Comparison of ENCODE assay signal across 1 cellular context in the genomic region with DNA sequence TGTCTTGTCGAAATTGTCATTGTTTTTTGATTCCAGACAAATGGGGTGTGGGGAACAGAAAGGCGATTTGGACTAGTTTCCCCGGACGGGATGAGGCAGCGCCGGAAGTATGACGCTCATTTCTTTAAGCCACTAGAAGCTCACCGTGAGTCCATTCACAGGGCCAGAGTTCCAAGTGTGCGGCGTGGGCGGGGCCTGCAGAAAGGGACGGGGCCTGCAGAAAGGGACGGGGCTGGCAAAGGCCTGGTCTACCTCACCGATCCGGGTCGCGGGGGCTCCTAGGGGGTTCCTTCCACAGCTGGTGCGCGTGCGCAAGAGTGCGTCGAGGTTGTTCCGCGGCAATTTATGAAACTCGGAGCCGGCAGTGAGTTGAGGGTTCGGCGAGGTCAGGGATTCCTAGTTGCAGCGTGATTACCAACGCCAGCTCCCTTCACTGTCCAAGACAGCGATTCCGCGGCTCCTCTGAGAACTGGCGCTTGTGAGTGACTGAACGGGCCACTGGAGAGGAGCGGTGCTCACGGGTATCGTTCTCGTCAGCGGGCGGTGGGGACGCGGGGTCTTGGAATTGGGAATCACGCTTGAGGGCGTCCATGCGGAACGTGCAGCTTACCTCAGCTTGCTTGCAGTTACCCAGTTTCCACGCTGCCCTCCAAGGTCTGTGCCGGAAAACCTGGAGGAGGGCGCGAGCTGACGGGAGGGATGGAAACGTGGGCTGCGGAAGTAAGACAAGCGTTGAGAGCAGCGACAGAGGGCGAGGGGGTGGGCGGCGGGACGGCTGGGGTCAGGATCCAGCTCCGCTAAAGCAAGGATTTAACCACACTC.
TF ChIP-seq lines count a peak whose summit lies in the region.

A gene (plus strand): TSS at position 219 of the 822 bp plus-strand sequence. CDS start 5,847 bp downstream, outside the sequence.

TF ChIP-seq in K562, 482 proteins besides CTCF, POLR2A, EP300 and RAD21 (continued from another document and continues in another):
- no peak for TF ChIP-seq ZZZ3 (IDR thresholded peaks at IDR 0.05)
- no peak for TF ChIP-seq KLF1 (tag; IDR thresholded peaks at IDR 0.05)
- TF ChIP-seq FOXP1 (CRISPR knock-in tag; IDR thresholded peaks at IDR 0.05) = no peak
- TF ChIP-seq ZNF79 (CRISPR knock-in tag; IDR thresholded peaks at IDR 0.05; ENCODE audit: low read depth) = no peak
- no peak for TF ChIP-seq STAT5A (IDR thresholded peaks at IDR 0.05; ENCODE audit: borderline replicate concordance, low read length)
- TF ChIP-seq RBBP5 (IDR thresholded peaks at IDR 0.05; ENCODE audit: borderline replicate concordance, insufficient read depth, low read length, poor library complexity, severe bottlenecking) = peak; percentile 83
- no peak for TF ChIP-seq SREBF2 (CRISPR knock-in tag; IDR thresholded peaks at IDR 0.05)
- TF ChIP-seq, protein P1, sequence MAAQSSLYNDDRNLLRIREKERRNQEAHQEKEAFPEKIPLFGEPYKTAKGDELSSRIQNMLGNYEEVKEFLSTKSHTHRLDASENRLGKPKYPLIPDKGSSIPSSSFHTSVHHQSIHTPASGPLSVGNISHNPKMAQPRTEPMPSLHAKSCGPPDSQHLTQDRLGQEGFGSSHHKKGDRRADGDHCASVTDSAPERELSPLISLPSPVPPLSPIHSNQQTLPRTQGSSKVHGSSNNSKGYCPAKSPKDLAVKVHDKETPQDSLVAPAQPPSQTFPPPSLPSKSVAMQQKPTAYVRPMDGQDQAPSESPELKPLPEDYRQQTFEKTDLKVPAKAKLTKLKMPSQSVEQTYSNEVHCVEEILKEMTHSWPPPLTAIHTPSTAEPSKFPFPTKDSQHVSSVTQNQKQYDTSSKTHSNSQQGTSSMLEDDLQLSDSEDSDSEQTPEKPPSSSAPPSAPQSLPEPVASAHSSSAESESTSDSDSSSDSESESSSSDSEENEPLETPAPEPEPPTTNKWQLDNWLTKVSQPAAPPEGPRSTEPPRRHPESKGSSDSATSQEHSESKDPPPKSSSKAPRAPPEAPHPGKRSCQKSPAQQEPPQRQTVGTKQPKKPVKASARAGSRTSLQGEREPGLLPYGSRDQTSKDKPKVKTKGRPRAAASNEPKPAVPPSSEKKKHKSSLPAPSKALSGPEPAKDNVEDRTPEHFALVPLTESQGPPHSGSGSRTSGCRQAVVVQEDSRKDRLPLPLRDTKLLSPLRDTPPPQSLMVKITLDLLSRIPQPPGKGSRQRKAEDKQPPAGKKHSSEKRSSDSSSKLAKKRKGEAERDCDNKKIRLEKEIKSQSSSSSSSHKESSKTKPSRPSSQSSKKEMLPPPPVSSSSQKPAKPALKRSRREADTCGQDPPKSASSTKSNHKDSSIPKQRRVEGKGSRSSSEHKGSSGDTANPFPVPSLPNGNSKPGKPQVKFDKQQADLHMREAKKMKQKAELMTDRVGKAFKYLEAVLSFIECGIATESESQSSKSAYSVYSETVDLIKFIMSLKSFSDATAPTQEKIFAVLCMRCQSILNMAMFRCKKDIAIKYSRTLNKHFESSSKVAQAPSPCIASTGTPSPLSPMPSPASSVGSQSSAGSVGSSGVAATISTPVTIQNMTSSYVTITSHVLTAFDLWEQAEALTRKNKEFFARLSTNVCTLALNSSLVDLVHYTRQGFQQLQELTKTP (IDR thresholded peaks at IDR 0.05; ENCODE audit: low read depth in 1 of 2, partially characterized antibody in 2 of 2) = no peak
- TF ChIP-seq, protein P2, sequence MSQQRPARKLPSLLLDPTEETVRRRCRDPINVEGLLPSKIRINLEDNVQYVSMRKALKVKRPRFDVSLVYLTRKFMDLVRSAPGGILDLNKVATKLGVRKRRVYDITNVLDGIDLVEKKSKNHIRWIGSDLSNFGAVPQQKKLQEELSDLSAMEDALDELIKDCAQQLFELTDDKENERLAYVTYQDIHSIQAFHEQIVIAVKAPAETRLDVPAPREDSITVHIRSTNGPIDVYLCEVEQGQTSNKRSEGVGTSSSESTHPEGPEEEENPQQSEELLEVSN (IDR thresholded peaks at IDR 0.05; ENCODE audit: borderline replicate concordance in 1 of 2, extremely low read depth in 1 of 2, insufficient read depth in 1 of 2, insufficient read length in 1 of 2, low read depth in 1 of 2, low read length in 1 of 2, poor library complexity in 1 of 2, severe bottlenecking in 1 of 2) = peak; percentile 69 to 79
- peak; percentile 69 for TF ChIP-seq SUPT5H (IDR thresholded peaks at IDR 0.05)
- TF ChIP-seq TCF3 (CRISPR knock-in tag; IDR thresholded peaks at IDR 0.05) = no peak
- TF ChIP-seq NR4A1 (CRISPR knock-in tag; IDR thresholded peaks at IDR 0.05) = no peak
- TF ChIP-seq NR4A1 (tag; IDR thresholded peaks at IDR 0.05) = no peak
- TF ChIP-seq, protein P3, sequence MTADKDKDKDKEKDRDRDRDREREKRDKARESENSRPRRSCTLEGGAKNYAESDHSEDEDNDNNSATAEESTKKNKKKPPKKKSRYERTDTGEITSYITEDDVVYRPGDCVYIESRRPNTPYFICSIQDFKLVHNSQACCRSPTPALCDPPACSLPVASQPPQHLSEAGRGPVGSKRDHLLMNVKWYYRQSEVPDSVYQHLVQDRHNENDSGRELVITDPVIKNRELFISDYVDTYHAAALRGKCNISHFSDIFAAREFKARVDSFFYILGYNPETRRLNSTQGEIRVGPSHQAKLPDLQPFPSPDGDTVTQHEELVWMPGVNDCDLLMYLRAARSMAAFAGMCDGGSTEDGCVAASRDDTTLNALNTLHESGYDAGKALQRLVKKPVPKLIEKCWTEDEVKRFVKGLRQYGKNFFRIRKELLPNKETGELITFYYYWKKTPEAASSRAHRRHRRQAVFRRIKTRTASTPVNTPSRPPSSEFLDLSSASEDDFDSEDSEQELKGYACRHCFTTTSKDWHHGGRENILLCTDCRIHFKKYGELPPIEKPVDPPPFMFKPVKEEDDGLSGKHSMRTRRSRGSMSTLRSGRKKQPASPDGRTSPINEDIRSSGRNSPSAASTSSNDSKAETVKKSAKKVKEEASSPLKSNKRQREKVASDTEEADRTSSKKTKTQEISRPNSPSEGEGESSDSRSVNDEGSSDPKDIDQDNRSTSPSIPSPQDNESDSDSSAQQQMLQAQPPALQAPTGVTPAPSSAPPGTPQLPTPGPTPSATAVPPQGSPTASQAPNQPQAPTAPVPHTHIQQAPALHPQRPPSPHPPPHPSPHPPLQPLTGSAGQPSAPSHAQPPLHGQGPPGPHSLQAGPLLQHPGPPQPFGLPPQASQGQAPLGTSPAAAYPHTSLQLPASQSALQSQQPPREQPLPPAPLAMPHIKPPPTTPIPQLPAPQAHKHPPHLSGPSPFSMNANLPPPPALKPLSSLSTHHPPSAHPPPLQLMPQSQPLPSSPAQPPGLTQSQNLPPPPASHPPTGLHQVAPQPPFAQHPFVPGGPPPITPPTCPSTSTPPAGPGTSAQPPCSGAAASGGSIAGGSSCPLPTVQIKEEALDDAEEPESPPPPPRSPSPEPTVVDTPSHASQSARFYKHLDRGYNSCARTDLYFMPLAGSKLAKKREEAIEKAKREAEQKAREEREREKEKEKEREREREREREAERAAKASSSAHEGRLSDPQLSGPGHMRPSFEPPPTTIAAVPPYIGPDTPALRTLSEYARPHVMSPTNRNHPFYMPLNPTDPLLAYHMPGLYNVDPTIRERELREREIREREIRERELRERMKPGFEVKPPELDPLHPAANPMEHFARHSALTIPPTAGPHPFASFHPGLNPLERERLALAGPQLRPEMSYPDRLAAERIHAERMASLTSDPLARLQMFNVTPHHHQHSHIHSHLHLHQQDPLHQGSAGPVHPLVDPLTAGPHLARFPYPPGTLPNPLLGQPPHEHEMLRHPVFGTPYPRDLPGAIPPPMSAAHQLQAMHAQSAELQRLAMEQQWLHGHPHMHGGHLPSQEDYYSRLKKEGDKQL (CRISPR knock-in tag; IDR thresholded peaks at IDR 0.05; ENCODE audit: borderline replicate concordance) = 0 out of 2 replicates have a peak, but pooled peaks have one; percentile 90
- TF ChIP-seq HMG20A (CRISPR knock-in tag; conservative IDR thresholded peaks at IDR 0.05) = no peak
- 0 out of 2 replicates have a peak, but pooled peaks have one; percentile 27 for TF ChIP-seq TCF7 (IDR thresholded peaks at IDR 0.05; ENCODE audit: borderline replicate concordance)
- TF ChIP-seq NR2C2 (CRISPR knock-in tag; IDR thresholded peaks at IDR 0.05) = no peak
- TF ChIP-seq NR2C2 (tag; IDR thresholded peaks at IDR 0.05) = peak; percentile 77
- TF ChIP-seq, protein P4, sequence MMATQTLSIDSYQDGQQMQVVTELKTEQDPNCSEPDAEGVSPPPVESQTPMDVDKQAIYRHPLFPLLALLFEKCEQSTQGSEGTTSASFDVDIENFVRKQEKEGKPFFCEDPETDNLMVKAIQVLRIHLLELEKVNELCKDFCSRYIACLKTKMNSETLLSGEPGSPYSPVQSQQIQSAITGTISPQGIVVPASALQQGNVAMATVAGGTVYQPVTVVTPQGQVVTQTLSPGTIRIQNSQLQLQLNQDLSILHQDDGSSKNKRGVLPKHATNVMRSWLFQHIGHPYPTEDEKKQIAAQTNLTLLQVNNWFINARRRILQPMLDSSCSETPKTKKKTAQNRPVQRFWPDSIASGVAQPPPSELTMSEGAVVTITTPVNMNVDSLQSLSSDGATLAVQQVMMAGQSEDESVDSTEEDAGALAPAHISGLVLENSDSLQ (IDR thresholded peaks at IDR 0.05) = peak; percentile 50
- TF ChIP-seq ZEB2 (IDR thresholded peaks at IDR 0.05) = no peak; the same call in 1 of the 2 replicates
- TF ChIP-seq HMG20B (CRISPR knock-in tag; IDR thresholded peaks at IDR 0.05) = no peak
- TF ChIP-seq HNRNPK (IDR thresholded peaks at IDR 0.05; ENCODE audit: low read depth, low read length, poor library complexity, severe bottlenecking) = no peak
- TF ChIP-seq SMARCA4 (IDR thresholded peaks at IDR 0.05) = no peak
- TF ChIP-seq TFAM (CRISPR knock-in tag; conservative IDR thresholded peaks at IDR 0.05) = no peak
- TF ChIP-seq ZNF197 (CRISPR knock-in tag; IDR thresholded peaks at IDR 0.05; ENCODE audit: low read depth) = no peak
- no peak for TF ChIP-seq ELF2 (CRISPR knock-in tag; IDR thresholded peaks at IDR 0.05)
- no peak for TF ChIP-seq TEAD4 (IDR thresholded peaks at IDR 0.05; ENCODE audit: low read length)
- TF ChIP-seq TEAD4 (CRISPR knock-in tag; IDR thresholded peaks at IDR 0.05; ENCODE audit: borderline replicate concordance) = no peak
- TF ChIP-seq SIRT6 (IDR thresholded peaks at IDR 0.05; ENCODE audit: low read depth, low read length) = no peak
- TF ChIP-seq, protein P5, sequence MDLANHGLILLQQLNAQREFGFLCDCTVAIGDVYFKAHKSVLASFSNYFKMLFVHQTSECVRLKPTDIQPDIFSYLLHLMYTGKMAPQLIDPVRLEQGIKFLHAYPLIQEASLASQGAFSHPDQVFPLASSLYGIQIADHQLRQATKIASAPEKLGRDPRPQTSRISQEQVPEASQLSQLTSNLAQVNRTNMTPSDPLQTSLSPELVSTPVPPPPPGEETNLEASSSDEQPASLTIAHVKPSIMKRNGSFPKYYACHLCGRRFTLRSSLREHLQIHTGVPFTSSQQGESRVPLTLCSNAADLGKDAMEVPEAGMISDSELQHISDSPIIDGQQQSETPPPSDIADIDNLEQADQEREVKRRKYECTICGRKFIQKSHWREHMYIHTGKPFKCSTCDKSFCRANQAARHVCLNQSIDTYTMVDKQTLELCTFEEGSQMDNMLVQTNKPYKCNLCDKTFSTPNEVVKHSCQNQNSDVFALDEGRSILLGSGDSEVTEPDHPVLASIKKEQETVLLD (IDR thresholded peaks at IDR 0.05) = peak; percentile 82
- no peak for TF ChIP-seq TGIF2 (CRISPR knock-in tag; IDR thresholded peaks at IDR 0.05)
- TF ChIP-seq ZNF778 (CRISPR knock-in tag; IDR thresholded peaks at IDR 0.05) = no peak
- TF ChIP-seq SP1 (CRISPR knock-in tag; IDR thresholded peaks at IDR 0.05) = no peak; the same call in 1 of the 2 replicates
- no peak for TF ChIP-seq BRF1 (IDR thresholded peaks at IDR 0.05; ENCODE audit: borderline replicate concordance, extremely low read depth, insufficient read length)
- TF ChIP-seq, protein P6, sequence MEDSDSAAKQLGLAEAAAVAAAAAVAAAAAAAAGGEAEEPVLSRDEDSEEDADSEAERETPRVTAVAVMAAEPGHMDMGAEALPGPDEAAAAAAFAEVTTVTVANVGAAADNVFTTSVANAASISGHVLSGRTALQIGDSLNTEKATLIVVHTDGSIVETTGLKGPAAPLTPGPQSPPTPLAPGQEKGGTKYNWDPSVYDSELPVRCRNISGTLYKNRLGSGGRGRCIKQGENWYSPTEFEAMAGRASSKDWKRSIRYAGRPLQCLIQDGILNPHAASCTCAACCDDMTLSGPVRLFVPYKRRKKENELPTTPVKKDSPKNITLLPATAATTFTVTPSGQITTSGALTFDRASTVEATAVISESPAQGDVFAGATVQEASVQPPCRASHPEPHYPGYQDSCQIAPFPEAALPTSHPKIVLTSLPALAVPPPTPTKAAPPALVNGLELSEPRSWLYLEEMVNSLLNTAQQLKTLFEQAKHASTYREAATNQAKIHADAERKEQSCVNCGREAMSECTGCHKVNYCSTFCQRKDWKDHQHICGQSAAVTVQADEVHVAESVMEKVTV (CRISPR knock-in tag; IDR thresholded peaks at IDR 0.05) = no peak
- TF ChIP-seq, protein P7, sequence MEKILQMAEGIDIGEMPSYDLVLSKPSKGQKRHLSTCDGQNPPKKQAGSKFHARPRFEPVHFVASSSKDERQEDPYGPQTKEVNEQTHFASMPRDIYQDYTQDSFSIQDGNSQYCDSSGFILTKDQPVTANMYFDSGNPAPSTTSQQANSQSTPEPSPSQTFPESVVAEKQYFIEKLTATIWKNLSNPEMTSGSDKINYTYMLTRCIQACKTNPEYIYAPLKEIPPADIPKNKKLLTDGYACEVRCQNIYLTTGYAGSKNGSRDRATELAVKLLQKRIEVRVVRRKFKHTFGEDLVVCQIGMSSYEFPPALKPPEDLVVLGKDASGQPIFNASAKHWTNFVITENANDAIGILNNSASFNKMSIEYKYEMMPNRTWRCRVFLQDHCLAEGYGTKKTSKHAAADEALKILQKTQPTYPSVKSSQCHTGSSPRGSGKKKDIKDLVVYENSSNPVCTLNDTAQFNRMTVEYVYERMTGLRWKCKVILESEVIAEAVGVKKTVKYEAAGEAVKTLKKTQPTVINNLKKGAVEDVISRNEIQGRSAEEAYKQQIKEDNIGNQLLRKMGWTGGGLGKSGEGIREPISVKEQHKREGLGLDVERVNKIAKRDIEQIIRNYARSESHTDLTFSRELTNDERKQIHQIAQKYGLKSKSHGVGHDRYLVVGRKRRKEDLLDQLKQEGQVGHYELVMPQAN (IDR thresholded peaks at IDR 0.05; ENCODE audit: borderline replicate concordance) = peak; percentile 69; the same call in 1 of the 2 replicates
